Comparison of ENCODE assay signal across 8 cellular contexts in genomic region chr22:38755911-38756532, GRCh38. TPM values are rescaled to one million over a fixed set of nuclear protein-coding genes. Genes with fewer than 3 reads are reported as not detected.
DNase-seq lines count a peak whose midpoint lies in the region; ATAC-seq and TF ChIP-seq lines count a peak whose summit lies in the region.

A gene with protein sequence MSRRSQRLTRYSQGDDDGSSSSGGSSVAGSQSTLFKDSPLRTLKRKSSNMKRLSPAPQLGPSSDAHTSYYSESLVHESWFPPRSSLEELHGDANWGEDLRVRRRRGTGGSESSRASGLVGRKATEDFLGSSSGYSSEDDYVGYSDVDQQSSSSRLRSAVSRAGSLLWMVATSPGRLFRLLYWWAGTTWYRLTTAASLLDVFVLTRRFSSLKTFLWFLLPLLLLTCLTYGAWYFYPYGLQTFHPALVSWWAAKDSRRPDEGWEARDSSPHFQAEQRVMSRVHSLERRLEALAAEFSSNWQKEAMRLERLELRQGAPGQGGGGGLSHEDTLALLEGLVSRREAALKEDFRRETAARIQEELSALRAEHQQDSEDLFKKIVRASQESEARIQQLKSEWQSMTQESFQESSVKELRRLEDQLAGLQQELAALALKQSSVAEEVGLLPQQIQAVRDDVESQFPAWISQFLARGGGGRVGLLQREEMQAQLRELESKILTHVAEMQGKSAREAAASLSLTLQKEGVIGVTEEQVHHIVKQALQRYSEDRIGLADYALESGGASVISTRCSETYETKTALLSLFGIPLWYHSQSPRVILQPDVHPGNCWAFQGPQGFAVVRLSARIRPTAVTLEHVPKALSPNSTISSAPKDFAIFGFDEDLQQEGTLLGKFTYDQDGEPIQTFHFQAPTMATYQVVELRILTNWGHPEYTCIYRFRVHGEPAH (minus strand): TSS chr22:38755998. CDS start chr22:38752628, 3,370 bp downstream.

- peak within 1 kb of the TSS; percentile 93 for H2AFZ ChIP-seq in SU-DHL-6 (ENCODE audit: low read depth, low read length, severe bottlenecking)

- H3K4me2 ChIP-seq in DOHH2 (ENCODE audit: low read length) (peak within 1 kb of the TSS; percentile 96), SU-DHL-6 (ENCODE audit: low read depth, low read length, poor library complexity, severe bottlenecking) (peak within 1 kb of the TSS; percentile 93)

- H3K36me3 ChIP-seq in DOHH2 (ENCODE audit: control insufficient read depth, low read length) (peaks cover 31% of the 10 kb centered on the region), SU-DHL-6 (ENCODE audit: low read length) (no peaks in the 10 kb centered on the region), ovary (no peaks in the 10 kb centered on the region), thoracic aorta (peaks cover 19% of the 10 kb centered on the region)

- ATAC-seq in GM21528 (IDR thresholded peaks at IDR 0.05; ENCODE audit: low FRiP score, unreplicated experiment), result peak; percentile 52
- peak; percentile 67 for ATAC-seq in thoracic aorta (ENCODE audit: insufficient number of reproducible peaks, low FRiP score, low read depth)

- no peak for TF ChIP-seq CTCF in DOHH2 (IDR thresholded peaks at IDR 0.05; ENCODE audit: low read depth, low read length, poor library complexity, severe bottlenecking)
- TF ChIP-seq CTCF in SU-DHL-6 (IDR thresholded peaks at IDR 0.05; ENCODE audit: insufficient read depth, low read length, poor library complexity, severe bottlenecking), result no peak
- peak in 1 of 3 donors; percentile 1 for TF ChIP-seq CTCF in ovary (IDR thresholded peaks at IDR 0.05)
- TF ChIP-seq CTCF in thoracic aorta (IDR thresholded peaks at IDR 0.05), result no peak

- no peaks in the 10 kb centered on the region for H3K9me3 Mint-ChIP-seq in activated naive CD8-positive, alpha-beta T cell treated with anti-CD3 and anti-CD28 coated beads for 36 hours

- no peaks in the 10 kb centered on the region for H3K27me3 Mint-ChIP-seq in activated naive CD8-positive, alpha-beta T cell treated with anti-CD3 and anti-CD28 coated beads for 36 hours

- TF ChIP-seq POLR2A in ovary (IDR thresholded peaks at IDR 0.05), result peak; percentile 67

- H3K4me1 Mint-ChIP-seq in activated naive CD8-positive, alpha-beta T cell treated with anti-CD3 and anti-CD28 coated beads for 36 hours, result peaks cover 60% of the 10 kb centered on the region

- H3K4me3 Mint-ChIP-seq in activated naive CD8-positive, alpha-beta T cell treated with anti-CD3 and anti-CD28 coated beads for 36 hours, result peak within 1 kb of the TSS; percentile 94

- H3K27ac Mint-ChIP-seq in activated naive CD8-positive, alpha-beta T cell treated with anti-CD3 and anti-CD28 coated beads for 36 hours, result peak within 1 kb of the TSS; percentile 100

- H3K9me3 ChIP-seq in DOHH2 (ENCODE audit: control insufficient read depth, insufficient read depth, low read length) (no peaks in the 10 kb centered on the region), SU-DHL-6 (ENCODE audit: insufficient read depth, low read length) (no peaks in the 10 kb centered on the region), ovary (no peaks in the 10 kb centered on the region), thoracic aorta (no peaks in the 10 kb centered on the region)

- H3K9ac ChIP-seq in SU-DHL-6 (ENCODE audit: low read length), result peak within 1 kb of the TSS; percentile 84

- TF ChIP-seq EP300 in ovary (IDR thresholded peaks at IDR 0.05), result no peak

- H4K20me1 ChIP-seq in DOHH2 (ENCODE audit: control insufficient read depth, insufficient read depth, low read depth, low read length), result 0 out of 2 replicates have a peak, but pooled peaks cover 3% of the 10 kb centered on the region
- H4K20me1 ChIP-seq in SU-DHL-6 (ENCODE audit: low read depth, low read length), result no peaks in the 10 kb centered on the region

- H3F3A ChIP-seq in DOHH2 (ENCODE audit: control insufficient read depth, insufficient read depth) (peaks cover 8% of the 10 kb centered on the region), SU-DHL-6 (ENCODE audit: insufficient read depth) (peaks cover 28% of the 10 kb centered on the region)

- WGBS in ovary, 3 donors, result 0 to 2% (median 1%) methylated on average over 34 to 68 of the region's 68 CpGs

- peaks cover 51% of the 10 kb centered on the region for H3K4me1 ChIP-seq in DOHH2 (ENCODE audit: control insufficient read depth, low read length)
- H3K4me1 ChIP-seq in ovary (ENCODE audit: insufficient read depth), result no peaks in the 10 kb centered on the region
- peaks cover 17 to 46% of the 10 kb centered on the region in 2 donors for H3K4me1 ChIP-seq in thoracic aorta (ENCODE audit: control insufficient read depth in 1 of 2, low read depth in 2 of 2)

- peaks cover 33% of the 10 kb centered on the region for H3K79me2 ChIP-seq in DOHH2 (ENCODE audit: control insufficient read depth, low read length)
- H3K79me2 ChIP-seq in SU-DHL-6 (ENCODE audit: insufficient read depth, low read length), result peaks cover 29% of the 10 kb centered on the region

- H3K27me3 ChIP-seq in DOHH2 (ENCODE audit: control insufficient read depth, low read length), result no peaks in the 10 kb centered on the region
- no peaks in the 10 kb centered on the region for H3K27me3 ChIP-seq in SU-DHL-6 (ENCODE audit: low read length)
- no peaks in the 10 kb centered on the region for H3K27me3 ChIP-seq in ovary
- no peaks in the 10 kb centered on the region for H3K27me3 ChIP-seq in thoracic aorta (replicated peaks; ENCODE audit: insufficient read depth)

- H3K4me3 ChIP-seq in DOHH2 (ENCODE audit: low read length) (peak within 1 kb of the TSS; percentile 92), SU-DHL-6 (ENCODE audit: insufficient read depth, low read length, poor library complexity, severe bottlenecking) (peak within 1 kb of the TSS; percentile 64), ovary (peak within 1 kb of the TSS; percentile 69), thoracic aorta (peak within 1 kb of the TSS; percentile 90)

- intact Hi-C loops in head of caudate nucleus (cut with DNase I) (no loop called here), ovary (cut with DNase I) (no loop called here)

- DNase-seq in KG1 (lab: John Stamatoyannopoulos, UW) (peak; percentile 82), head of caudate nucleus (peak; percentile 95 to 99 (median 98)), ovary (peak; percentile 93 to 96 (median 95)), thoracic aorta (ENCODE audit: low spot score) (peak; percentile 83)
- peak; percentile 96 for DNase-seq in activated naive CD8-positive, alpha-beta T cell treated with anti-CD3 and anti-CD28 coated beads for 36 hours

- H3K9me2 ChIP-seq in DOHH2 (replicated peaks; ENCODE audit: control insufficient read depth, low read length), result no peaks in the 10 kb centered on the region
- H3K9me2 ChIP-seq in SU-DHL-6 (replicated peaks; ENCODE audit: insufficient read depth, low read length), result no peaks in the 10 kb centered on the region

- H3K27ac ChIP-seq in DOHH2 (ENCODE audit: low read depth, low read length), result peak within 1 kb of the TSS; percentile 70
- peak within 1 kb of the TSS; percentile 90 for H3K27ac ChIP-seq in SU-DHL-6 (ENCODE audit: low read depth, low read length)
- peak within 1 kb of the TSS; percentile 81 to 94 for H3K27ac ChIP-seq in ovary
- peak within 1 kb of the TSS; percentile 99 to 100 for H3K27ac ChIP-seq in thoracic aorta

- H3K36me3 Mint-ChIP-seq in activated naive CD8-positive, alpha-beta T cell treated with anti-CD3 and anti-CD28 coated beads for 36 hours, result peaks cover 30% of the 10 kb centered on the region

RNA-seq across cellular contexts. Expression of the gene that starts here (rescaled TPM):
- total RNA-seq in activated naive CD8-positive, alpha-beta T cell treated with anti-CD3 and anti-CD28 coated beads for 36 hours, result 10 to 100 TPM; 72.3 to 74.2 TPM
- total RNA-seq in ovary, result 100 to 1,000 TPM; 152 to 311 (median 205) TPM
- 100 to 1,000 TPM in 1 of 2 donors, 10 to 100 TPM in 1; 21.2 to 156 TPM for polyA plus RNA-seq in ovary
- 1,000 to 10,000 TPM; 1,125 to 1,215 TPM for total RNA-seq in thoracic aorta

Comparison
In these comparisons a context has a peak if more than half of its experiments do, and no peak if none do; other contexts are left out.
1. Peak in every context shown above with its lines: DNase-seq, ATAC-seq, H3K4me3 ChIP-seq and H3K27ac ChIP-seq.